In the genomic region with DNA sequence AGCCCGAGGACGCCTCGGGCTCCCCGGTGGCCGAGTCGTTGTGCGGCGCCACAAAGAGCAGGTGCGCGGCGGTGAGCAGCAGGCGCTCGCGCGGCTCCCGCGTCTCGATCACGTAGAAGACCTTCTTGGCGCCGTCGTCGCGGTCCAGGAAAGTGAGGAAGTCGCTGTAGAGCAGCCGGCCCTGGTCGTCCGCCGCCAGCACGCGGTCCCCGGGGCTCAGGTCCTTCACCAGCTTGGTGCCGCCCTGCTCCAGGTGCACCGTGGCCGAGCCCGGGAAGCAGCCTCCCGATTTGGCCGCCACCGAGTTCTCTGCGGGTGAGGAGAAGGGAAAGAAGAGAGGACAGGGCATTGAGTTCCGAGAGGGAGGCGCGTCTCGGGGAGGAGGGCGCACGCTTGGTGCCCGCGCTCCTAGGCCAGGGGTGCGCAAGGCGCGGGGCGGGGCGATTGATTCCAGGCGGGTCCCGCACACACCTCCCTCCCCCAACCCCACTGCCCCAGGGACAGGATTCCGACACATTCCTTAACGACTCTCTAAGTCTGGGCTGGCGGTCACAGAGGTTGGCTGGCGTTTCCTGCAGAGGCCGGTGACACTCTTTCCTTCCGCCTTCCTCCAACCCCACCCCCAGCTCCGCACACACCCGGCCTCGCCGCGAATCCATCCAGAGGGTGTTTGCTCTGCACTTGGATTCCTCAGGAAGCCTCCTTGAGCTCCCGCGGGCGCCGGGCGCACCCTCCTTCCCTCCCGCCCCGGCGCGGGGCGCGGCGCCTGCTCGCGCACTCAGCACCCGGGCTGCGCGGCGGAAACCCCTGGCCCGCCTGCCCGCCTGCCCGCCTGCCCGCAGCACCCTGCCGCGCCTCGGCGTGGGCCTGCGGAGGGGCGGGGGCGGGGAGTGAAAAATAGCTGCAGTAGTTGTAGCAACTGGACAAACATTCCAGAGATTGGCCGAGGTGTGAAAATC, we compare ENCODE assay signal across 1 cellular context.
TF ChIP-seq lines count a peak whose summit lies in the region.

No MANE protein-coding gene starts in this region.

TF ChIP-seq in H1, 55 proteins besides CTCF, POLR2A, EP300 and RAD21 (continued from another document):
- TF ChIP-seq, protein P1, sequence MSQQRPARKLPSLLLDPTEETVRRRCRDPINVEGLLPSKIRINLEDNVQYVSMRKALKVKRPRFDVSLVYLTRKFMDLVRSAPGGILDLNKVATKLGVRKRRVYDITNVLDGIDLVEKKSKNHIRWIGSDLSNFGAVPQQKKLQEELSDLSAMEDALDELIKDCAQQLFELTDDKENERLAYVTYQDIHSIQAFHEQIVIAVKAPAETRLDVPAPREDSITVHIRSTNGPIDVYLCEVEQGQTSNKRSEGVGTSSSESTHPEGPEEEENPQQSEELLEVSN (IDR thresholded peaks at IDR 0.05) = peak; percentile 85
- TF ChIP-seq KDM1A (IDR thresholded peaks at IDR 0.05; ENCODE audit: borderline replicate concordance, low read length) (no peak), CREB1 (IDR thresholded peaks at IDR 0.05) (no peak), CTBP2 (IDR thresholded peaks at IDR 0.05; ENCODE audit: borderline replicate concordance, insufficient read depth, insufficient read length, low read length) (no peak), KDM5A (IDR thresholded peaks at IDR 0.05; ENCODE audit: low read length) (no peak), CEBPB (IDR thresholded peaks at IDR 0.05; ENCODE audit: low read depth, low read length) (no peak), RFX5 (IDR thresholded peaks at IDR 0.05; ENCODE audit: borderline replicate concordance, low read depth, low read length) (no peak), HDAC6 (IDR thresholded peaks at IDR 0.05; ENCODE audit: low read depth, low read length) (no peak), ZNF274 (IDR thresholded peaks at IDR 0.05; ENCODE audit: borderline replicate concordance, extremely low read depth, low read length) (no peak), GABPA (IDR thresholded peaks at IDR 0.05; ENCODE audit: borderline replicate concordance, insufficient read depth, low read length) (peak; percentile 6; the same call in 1 of the 2 replicates), SP4 (IDR thresholded peaks at IDR 0.05; ENCODE audit: low read length) (no peak), JUN (IDR thresholded peaks at IDR 0.05; ENCODE audit: low read depth, low read length) (no peak), SIRT6 (IDR thresholded peaks at IDR 0.05; ENCODE audit: low read length) (no peak), CHD1 (IDR thresholded peaks at IDR 0.05; ENCODE audit: low read depth, low read length) (no peak), ASH2L (IDR thresholded peaks at IDR 0.05; ENCODE audit: low read length) (no peak), RNF2 (IDR thresholded peaks at IDR 0.05; ENCODE audit: borderline replicate concordance, low read depth, low read length, missing control alignments, poor library complexity, severe bottlenecking) (peak; percentile 80), POLR2AphosphoS5 (IDR thresholded peaks at IDR 0.05; ENCODE audit: low read depth, low read length) (no peak), TEAD4 (IDR thresholded peaks at IDR 0.05; ENCODE audit: low read depth, low read length) (0 out of 2 replicates have a peak, but pooled peaks have one; percentile 7), PHF8 (conservative IDR thresholded peaks at IDR 0.05; ENCODE audit: low read depth, low read length) (0 out of 2 replicates have a peak, but pooled peaks have one; percentile 2), TCF12 (IDR thresholded peaks at IDR 0.05; ENCODE audit: low read depth, low read length) (no peak), YY1 (IDR thresholded peaks at IDR 0.05; ENCODE audit: low read depth, low read length) (no peak), RBBP5 (IDR thresholded peaks at IDR 0.05; ENCODE audit: borderline replicate concordance, low read depth, low read length) (no peak), SP1 (IDR thresholded peaks at IDR 0.05; ENCODE audit: low read depth, low read length) (no peak), NANOG (IDR thresholded peaks at IDR 0.05; ENCODE audit: insufficient read depth, low read depth, low read length, poor library complexity, severe bottlenecking) (no peak), BRCA1 (IDR thresholded peaks at IDR 0.05; ENCODE audit: low read depth, low read length) (no peak), KDM4A (IDR thresholded peaks at IDR 0.05; ENCODE audit: low read depth, low read length, severe bottlenecking) (peak; percentile 95), MAFK (IDR thresholded peaks at IDR 0.05; ENCODE audit: low read depth, low read length) (no peak), CBX8 (IDR thresholded peaks at IDR 0.05; ENCODE audit: borderline replicate concordance, low read depth, low read length) (no peak), EZH2 (IDR thresholded peaks at IDR 0.05; ENCODE audit: low read depth, low read length, severe bottlenecking) (peak; percentile 69), RXRA (IDR thresholded peaks at IDR 0.05; ENCODE audit: insufficient read depth, low read depth, low read length) (no peak), EGR1 (IDR thresholded peaks at IDR 0.05; ENCODE audit: borderline replicate concordance, low read depth, low read length) (no peak), CHD2 (IDR thresholded peaks at IDR 0.05; ENCODE audit: low read length) (no peak), FOSL1 (IDR thresholded peaks at IDR 0.05; ENCODE audit: insufficient read depth, low read depth, low read length) (no peak), BCL11A (IDR thresholded peaks at IDR 0.05; ENCODE audit: low read depth in 2 of 2, low read length in 2 of 2) (no peak), HDAC2 (IDR thresholded peaks at IDR 0.05; ENCODE audit: borderline replicate concordance in 1 of 2, low read depth in 2 of 2, low read length in 2 of 2) (0 out of 4 replicates have a peak, but pooled peaks of 1 of the 2 experiments have one; percentile 32), SAP30 (IDR thresholded peaks at IDR 0.05; ENCODE audit: insufficient read depth, insufficient replicate concordance, low read length) (no peak), CBX5 (IDR thresholded peaks at IDR 0.05; ENCODE audit: low read depth, low read length) (no peak), BACH1 (IDR thresholded peaks at IDR 0.05; ENCODE audit: low read length) (no peak), SRF (IDR thresholded peaks at IDR 0.05; ENCODE audit: low read depth, low read length) (no peak), JUND (IDR thresholded peaks at IDR 0.05; ENCODE audit: low read length) (no peak)
- TF ChIP-seq, protein P2, sequence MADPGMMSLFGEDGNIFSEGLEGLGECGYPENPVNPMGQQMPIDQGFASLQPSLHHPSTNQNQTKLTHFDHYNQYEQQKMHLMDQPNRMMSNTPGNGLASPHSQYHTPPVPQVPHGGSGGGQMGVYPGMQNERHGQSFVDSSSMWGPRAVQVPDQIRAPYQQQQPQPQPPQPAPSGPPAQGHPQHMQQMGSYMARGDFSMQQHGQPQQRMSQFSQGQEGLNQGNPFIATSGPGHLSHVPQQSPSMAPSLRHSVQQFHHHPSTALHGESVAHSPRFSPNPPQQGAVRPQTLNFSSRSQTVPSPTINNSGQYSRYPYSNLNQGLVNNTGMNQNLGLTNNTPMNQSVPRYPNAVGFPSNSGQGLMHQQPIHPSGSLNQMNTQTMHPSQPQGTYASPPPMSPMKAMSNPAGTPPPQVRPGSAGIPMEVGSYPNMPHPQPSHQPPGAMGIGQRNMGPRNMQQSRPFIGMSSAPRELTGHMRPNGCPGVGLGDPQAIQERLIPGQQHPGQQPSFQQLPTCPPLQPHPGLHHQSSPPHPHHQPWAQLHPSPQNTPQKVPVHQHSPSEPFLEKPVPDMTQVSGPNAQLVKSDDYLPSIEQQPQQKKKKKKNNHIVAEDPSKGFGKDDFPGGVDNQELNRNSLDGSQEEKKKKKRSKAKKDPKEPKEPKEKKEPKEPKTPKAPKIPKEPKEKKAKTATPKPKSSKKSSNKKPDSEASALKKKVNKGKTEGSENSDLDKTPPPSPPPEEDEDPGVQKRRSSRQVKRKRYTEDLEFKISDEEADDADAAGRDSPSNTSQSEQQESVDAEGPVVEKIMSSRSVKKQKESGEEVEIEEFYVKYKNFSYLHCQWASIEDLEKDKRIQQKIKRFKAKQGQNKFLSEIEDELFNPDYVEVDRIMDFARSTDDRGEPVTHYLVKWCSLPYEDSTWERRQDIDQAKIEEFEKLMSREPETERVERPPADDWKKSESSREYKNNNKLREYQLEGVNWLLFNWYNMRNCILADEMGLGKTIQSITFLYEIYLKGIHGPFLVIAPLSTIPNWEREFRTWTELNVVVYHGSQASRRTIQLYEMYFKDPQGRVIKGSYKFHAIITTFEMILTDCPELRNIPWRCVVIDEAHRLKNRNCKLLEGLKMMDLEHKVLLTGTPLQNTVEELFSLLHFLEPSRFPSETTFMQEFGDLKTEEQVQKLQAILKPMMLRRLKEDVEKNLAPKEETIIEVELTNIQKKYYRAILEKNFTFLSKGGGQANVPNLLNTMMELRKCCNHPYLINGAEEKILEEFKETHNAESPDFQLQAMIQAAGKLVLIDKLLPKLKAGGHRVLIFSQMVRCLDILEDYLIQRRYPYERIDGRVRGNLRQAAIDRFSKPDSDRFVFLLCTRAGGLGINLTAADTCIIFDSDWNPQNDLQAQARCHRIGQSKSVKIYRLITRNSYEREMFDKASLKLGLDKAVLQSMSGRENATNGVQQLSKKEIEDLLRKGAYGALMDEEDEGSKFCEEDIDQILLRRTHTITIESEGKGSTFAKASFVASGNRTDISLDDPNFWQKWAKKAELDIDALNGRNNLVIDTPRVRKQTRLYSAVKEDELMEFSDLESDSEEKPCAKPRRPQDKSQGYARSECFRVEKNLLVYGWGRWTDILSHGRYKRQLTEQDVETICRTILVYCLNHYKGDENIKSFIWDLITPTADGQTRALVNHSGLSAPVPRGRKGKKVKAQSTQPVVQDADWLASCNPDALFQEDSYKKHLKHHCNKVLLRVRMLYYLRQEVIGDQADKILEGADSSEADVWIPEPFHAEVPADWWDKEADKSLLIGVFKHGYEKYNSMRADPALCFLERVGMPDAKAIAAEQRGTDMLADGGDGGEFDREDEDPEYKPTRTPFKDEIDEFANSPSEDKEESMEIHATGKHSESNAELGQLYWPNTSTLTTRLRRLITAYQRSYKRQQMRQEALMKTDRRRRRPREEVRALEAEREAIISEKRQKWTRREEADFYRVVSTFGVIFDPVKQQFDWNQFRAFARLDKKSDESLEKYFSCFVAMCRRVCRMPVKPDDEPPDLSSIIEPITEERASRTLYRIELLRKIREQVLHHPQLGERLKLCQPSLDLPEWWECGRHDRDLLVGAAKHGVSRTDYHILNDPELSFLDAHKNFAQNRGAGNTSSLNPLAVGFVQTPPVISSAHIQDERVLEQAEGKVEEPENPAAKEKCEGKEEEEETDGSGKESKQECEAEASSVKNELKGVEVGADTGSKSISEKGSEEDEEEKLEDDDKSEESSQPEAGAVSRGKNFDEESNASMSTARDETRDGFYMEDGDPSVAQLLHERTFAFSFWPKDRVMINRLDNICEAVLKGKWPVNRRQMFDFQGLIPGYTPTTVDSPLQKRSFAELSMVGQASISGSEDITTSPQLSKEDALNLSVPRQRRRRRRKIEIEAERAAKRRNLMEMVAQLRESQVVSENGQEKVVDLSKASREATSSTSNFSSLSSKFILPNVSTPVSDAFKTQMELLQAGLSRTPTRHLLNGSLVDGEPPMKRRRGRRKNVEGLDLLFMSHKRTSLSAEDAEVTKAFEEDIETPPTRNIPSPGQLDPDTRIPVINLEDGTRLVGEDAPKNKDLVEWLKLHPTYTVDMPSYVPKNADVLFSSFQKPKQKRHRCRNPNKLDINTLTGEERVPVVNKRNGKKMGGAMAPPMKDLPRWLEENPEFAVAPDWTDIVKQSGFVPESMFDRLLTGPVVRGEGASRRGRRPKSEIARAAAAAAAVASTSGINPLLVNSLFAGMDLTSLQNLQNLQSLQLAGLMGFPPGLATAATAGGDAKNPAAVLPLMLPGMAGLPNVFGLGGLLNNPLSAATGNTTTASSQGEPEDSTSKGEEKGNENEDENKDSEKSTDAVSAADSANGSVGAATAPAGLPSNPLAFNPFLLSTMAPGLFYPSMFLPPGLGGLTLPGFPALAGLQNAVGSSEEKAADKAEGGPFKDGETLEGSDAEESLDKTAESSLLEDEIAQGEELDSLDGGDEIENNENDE (IDR thresholded peaks at IDR 0.05; ENCODE audit: insufficient replicate concordance, low read length) = no peak
- TF ChIP-seq, protein P3, sequence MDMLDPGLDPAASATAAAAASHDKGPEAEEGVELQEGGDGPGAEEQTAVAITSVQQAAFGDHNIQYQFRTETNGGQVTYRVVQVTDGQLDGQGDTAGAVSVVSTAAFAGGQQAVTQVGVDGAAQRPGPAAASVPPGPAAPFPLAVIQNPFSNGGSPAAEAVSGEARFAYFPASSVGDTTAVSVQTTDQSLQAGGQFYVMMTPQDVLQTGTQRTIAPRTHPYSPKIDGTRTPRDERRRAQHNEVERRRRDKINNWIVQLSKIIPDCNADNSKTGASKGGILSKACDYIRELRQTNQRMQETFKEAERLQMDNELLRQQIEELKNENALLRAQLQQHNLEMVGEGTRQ (IDR thresholded peaks at IDR 0.05; ENCODE audit: low read length) = no peak
- TF ChIP-seq, protein P4, sequence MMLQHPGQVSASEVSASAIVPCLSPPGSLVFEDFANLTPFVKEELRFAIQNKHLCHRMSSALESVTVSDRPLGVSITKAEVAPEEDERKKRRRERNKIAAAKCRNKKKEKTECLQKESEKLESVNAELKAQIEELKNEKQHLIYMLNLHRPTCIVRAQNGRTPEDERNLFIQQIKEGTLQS (IDR thresholded peaks at IDR 0.05; ENCODE audit: insufficient read depth, low read depth, low read length) = no peak
- TF ChIP-seq, protein P5, sequence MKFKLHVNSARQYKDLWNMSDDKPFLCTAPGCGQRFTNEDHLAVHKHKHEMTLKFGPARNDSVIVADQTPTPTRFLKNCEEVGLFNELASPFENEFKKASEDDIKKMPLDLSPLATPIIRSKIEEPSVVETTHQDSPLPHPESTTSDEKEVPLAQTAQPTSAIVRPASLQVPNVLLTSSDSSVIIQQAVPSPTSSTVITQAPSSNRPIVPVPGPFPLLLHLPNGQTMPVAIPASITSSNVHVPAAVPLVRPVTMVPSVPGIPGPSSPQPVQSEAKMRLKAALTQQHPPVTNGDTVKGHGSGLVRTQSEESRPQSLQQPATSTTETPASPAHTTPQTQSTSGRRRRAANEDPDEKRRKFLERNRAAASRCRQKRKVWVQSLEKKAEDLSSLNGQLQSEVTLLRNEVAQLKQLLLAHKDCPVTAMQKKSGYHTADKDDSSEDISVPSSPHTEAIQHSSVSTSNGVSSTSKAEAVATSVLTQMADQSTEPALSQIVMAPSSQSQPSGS (IDR thresholded peaks at IDR 0.05; ENCODE audit: low read length) = no peak
